Comparison of ENCODE assay signal across 29 cellular contexts in genomic region chrX:131923614-131924250, GRCh38.
"Had no signal": no experiment of that assay in that cellular context is flagged by ENCODE, and none has a peak within 500 bp of the region (broad histone marks: within the 10 kb centered on the region; RNA-seq: fewer than 3 reads in every experiment).

No MANE protein-coding gene starts in this region.

- H3K27me3 Mint-ChIP-seq: activated CD4-positive, alpha-beta T cell treated with anti-CD3 and anti-CD28 coated beads, Interleukin-2, amount 10 ng/mL, durations not matched to agents 24 days and 14 days; activated CD8-positive, alpha-beta memory T cell treated with anti-CD3 and anti-CD28 coated beads, Interleukin-2, amount 10 ng/mL, durations not matched to agents 7 days and 5 days; activated naive CD4-positive, alpha-beta T cell treated with anti-CD3 and anti-CD28 coated beads, Interleukin-2, amount 50 U/mL, for 24 hours; T-helper 17 cell had no signal

- H3K4me1 ChIP-seq: ascending aorta, Peyer's patch had no signal

- H3K4me3 Mint-ChIP-seq: activated CD4-positive, alpha-beta T cell treated with anti-CD3 and anti-CD28 coated beads, Interleukin-2, amount 10 ng/mL, durations not matched to agents 24 days and 14 days; activated CD8-positive, alpha-beta memory T cell treated with anti-CD3 and anti-CD28 coated beads, Interleukin-2, amount 10 ng/mL, durations not matched to agents 7 days and 5 days; activated naive CD4-positive, alpha-beta T cell treated with anti-CD3 and anti-CD28 coated beads, Interleukin-2, amount 50 U/mL, for 24 hours; activated T-cell treated with anti-CD3 and anti-CD28 coated beads, Interleukin-2, amount 50 U/mL, for 24 hours; activated T-helper 1 cell treated with anti-CD3 and anti-CD28 coated beads, Interleukin-12 subunit alpha, Interleukin-12 subunit beta, Interleukin-2, Interleukin-4 antibody, amounts not matched to agents 30 ng/mL and 10 ng/mL and 1 ng/mL, durations not matched to agents 14 hours and 24 hours and 36 hours; brain; T-helper 17 cell; WTC11 had no signal

- H3K27ac Mint-ChIP-seq: activated CD4-positive, alpha-beta T cell treated with anti-CD3 and anti-CD28 coated beads, Interleukin-2, amount 10 ng/mL, durations not matched to agents 24 days and 14 days; activated CD8-positive, alpha-beta memory T cell treated with anti-CD3 and anti-CD28 coated beads, Interleukin-2, amount 10 ng/mL, durations not matched to agents 7 days and 5 days; activated naive CD4-positive, alpha-beta T cell treated with anti-CD3 and anti-CD28 coated beads, Interleukin-2, amount 50 U/mL, for 24 hours; activated T-cell treated with anti-CD3 and anti-CD28 coated beads, Interleukin-2, amount 50 U/mL, for 24 hours; activated T-helper 1 cell treated with anti-CD3 and anti-CD28 coated beads, Interleukin-12 subunit alpha, Interleukin-12 subunit beta, Interleukin-2, Interleukin-4 antibody, amounts not matched to agents 30 ng/mL and 10 ng/mL and 1 ng/mL, durations not matched to agents 14 hours and 24 hours and 36 hours; brain; T-helper 17 cell; WTC11 had no signal

- ATAC-seq: activated CD8-positive, alpha-beta memory T cell treated with anti-CD3 and anti-CD28 coated beads, Interleukin-2, amount 10 ng/mL, durations not matched to agents 7 days and 5 days; T-helper 17 cell; WTC11 had no signal

- H3K4me3 ChIP-seq: ascending aorta, cardiac muscle cell, MG63, Peyer's patch had no signal

- H3K27me3 ChIP-seq: ascending aorta, cardiac muscle cell, MG63, Peyer's patch had no signal

- H3K27ac ChIP-seq: ascending aorta, cardiac muscle cell, Peyer's patch, RWPE1 had no signal

- H3K36me3 ChIP-seq: ascending aorta, cardiac muscle cell, MG63, Peyer's patch had no signal

- DNase-seq: activated CD4-positive, alpha-beta T cell treated with anti-CD3 and anti-CD28 coated beads for 1 hour; activated CD4-positive, alpha-beta T cell treated with anti-CD3 and anti-CD28 coated beads, Interleukin-2, amount 10 ng/mL, durations not matched to agents 24 days and 14 days; activated CD4-positive, alpha-beta T cell treated with anti-CD3 and anti-CD28 coated beads, Interleukin-2, amount 50 U/mL, for 48 hours; activated CD8-positive, alpha-beta memory T cell treated with anti-CD3 and anti-CD28 coated beads, Interleukin-2, amount 10 ng/mL, durations not matched to agents 7 days and 5 days; activated effector memory CD4-positive, alpha-beta T cell treated with Interleukin-2 at 50 U/mL for 16 hours; activated naive CD4-positive, alpha-beta T cell; activated T-cell treated with anti-CD3 and anti-CD28 coated beads, Interleukin-2, amount 50 U/mL, for 24 hours; amniotic stem cell; KG1; MG63; MV-4-11; NCI-H1105; NCI-H1436; NCI-H1694 treated with DMSO at 0.1 percent for 48 hours; NCI-H2081; NCI-H226; NCI-H526; NCI-H82; Peyer's patch; SHP77; T-helper 17 cell; T-helper 9 cell had no signal

- H3K36me3 Mint-ChIP-seq: activated CD8-positive, alpha-beta memory T cell treated with anti-CD3 and anti-CD28 coated beads, Interleukin-2, amount 10 ng/mL, durations not matched to agents 7 days and 5 days; activated naive CD4-positive, alpha-beta T cell treated with anti-CD3 and anti-CD28 coated beads, Interleukin-2, amount 50 U/mL, for 24 hours; brain; WTC11 had no signal

- H3K9me3 Mint-ChIP-seq: activated naive CD4-positive, alpha-beta T cell treated with anti-CD3 and anti-CD28 coated beads, Interleukin-2, amount 50 U/mL, for 24 hours; activated T-cell treated with anti-CD3 and anti-CD28 coated beads, Interleukin-2, amount 50 U/mL, for 24 hours; activated T-helper 1 cell treated with anti-CD3 and anti-CD28 coated beads, Interleukin-12 subunit alpha, Interleukin-12 subunit beta, Interleukin-2, Interleukin-4 antibody, amounts not matched to agents 30 ng/mL and 10 ng/mL and 1 ng/mL, durations not matched to agents 14 hours and 24 hours and 36 hours; WTC11 had no signal

- H3K4me1 Mint-ChIP-seq: activated CD4-positive, alpha-beta T cell treated with anti-CD3 and anti-CD28 coated beads, Interleukin-2, amount 10 ng/mL, durations not matched to agents 24 days and 14 days; activated CD8-positive, alpha-beta memory T cell treated with anti-CD3 and anti-CD28 coated beads, Interleukin-2, amount 10 ng/mL, durations not matched to agents 7 days and 5 days; brain had no signal

- H3K9me3 ChIP-seq: ascending aorta, MG63, Peyer's patch had no signal
